In genomic region chr22:25205847-25206246, GRCh38 we compare ENCODE assay signal across 35 cellular contexts. TPM values are rescaled to one million over a fixed set of nuclear protein-coding genes. Genes with fewer than 3 reads are reported as not detected.
"Had no signal": no experiment of that assay in that cellular context is flagged by ENCODE, and none has a peak within 500 bp of the region (broad histone marks: within the 10 kb centered on the region; RNA-seq: fewer than 3 reads in every experiment).

No MANE protein-coding gene starts in this region.

- H3K9me3 ChIP-seq: ascending aorta had no signal

- H3K27ac Mint-ChIP-seq: activated B cell treated with CpG ODN at 0.5 μM for 24 hours; activated CD4-positive, alpha-beta memory T cell treated with anti-CD3 and anti-CD28 coated beads for 36 hours; activated CD4-positive, alpha-beta T cell treated with anti-CD3 and anti-CD28 coated beads, Interleukin-2, amount 10 ng/mL, durations not matched to agents 24 days and 14 days; activated CD8-positive, alpha-beta T cell treated with anti-CD3 and anti-CD28 coated beads for 36 hours; activated naive CD4-positive, alpha-beta T cell treated with anti-CD3 and anti-CD28 coated beads, Interleukin-2, amount 10 ng/mL, durations not matched to agents 7 days and 5 days; activated naive CD4-positive, alpha-beta T cell treated with anti-CD3 and anti-CD28 coated beads, Interleukin-2, amount 50 U/mL, for 24 hours; activated naive CD8-positive, alpha-beta T cell; activated naive CD8-positive, alpha-beta T cell treated with anti-CD3 and anti-CD28 coated beads, Interleukin-2, amount 10 ng/mL, durations not matched to agents 7 days and 5 days; activated naive CD8-positive, alpha-beta T cell treated with anti-CD3 and anti-CD28 coated beads, Interleukin-2, amount 50 U/mL, for 24 hours; activated T-cell treated with anti-CD3 and anti-CD28 coated beads, Interleukin-2, amount 50 U/mL, for 24 hours; activated T-helper 2 cell treated with anti-CD3 and anti-CD28 coated beads, Interferon-gamma antibody, Interleukin-2, Interleukin-4, amounts not matched to agents 10 μg/mL and 5 μg/mL and 100 μg/mL, durations not matched to agents 14 hours and 24 hours and 36 hours; brain; T-helper 1 cell treated with Interleukin-12 subunit alpha and Interleukin-12 subunit beta and Interleukin-4 antibody, amounts not matched to agents 30 μg/mL and 1 μg/mL, for 36 hours; T-helper 2 cell treated with Interferon-gamma antibody and Interleukin-4, amounts not matched to agents 5 μg/mL and 100 μg/mL, for 36 hours had no signal

- H3K9me3 Mint-ChIP-seq: activated B cell treated with CpG ODN at 0.5 μM for 24 hours; activated CD4-positive, alpha-beta memory T cell treated with anti-CD3 and anti-CD28 coated beads for 36 hours; activated CD4-positive, alpha-beta T cell treated with anti-CD3 and anti-CD28 coated beads, Interleukin-2, amount 10 ng/mL, durations not matched to agents 24 days and 14 days; activated CD8-positive, alpha-beta T cell treated with anti-CD3 and anti-CD28 coated beads for 36 hours; activated naive CD4-positive, alpha-beta T cell treated with anti-CD3 and anti-CD28 coated beads, Interleukin-2, amount 10 ng/mL, durations not matched to agents 7 days and 5 days; activated naive CD4-positive, alpha-beta T cell treated with anti-CD3 and anti-CD28 coated beads, Interleukin-2, amount 50 U/mL, for 24 hours; activated naive CD8-positive, alpha-beta T cell treated with anti-CD3 and anti-CD28 coated beads, Interleukin-2, amount 10 ng/mL, durations not matched to agents 7 days and 5 days; activated naive CD8-positive, alpha-beta T cell treated with anti-CD3 and anti-CD28 coated beads, Interleukin-2, amount 50 U/mL, for 24 hours; activated T-cell treated with anti-CD3 and anti-CD28 coated beads, Interleukin-2, amount 50 U/mL, for 24 hours; activated T-helper 2 cell treated with anti-CD3 and anti-CD28 coated beads, Interferon-gamma antibody, Interleukin-2, Interleukin-4, amounts not matched to agents 10 μg/mL and 5 μg/mL and 100 μg/mL, durations not matched to agents 14 hours and 24 hours and 36 hours; brain; T-helper 1 cell treated with Interleukin-12 subunit alpha and Interleukin-12 subunit beta and Interleukin-4 antibody, amounts not matched to agents 30 μg/mL and 1 μg/mL, for 36 hours; T-helper 2 cell treated with Interferon-gamma antibody and Interleukin-4, amounts not matched to agents 5 μg/mL and 100 μg/mL, for 36 hours had no signal

- H3K27me3 ChIP-seq: ascending aorta had no signal

- H3K27me3 Mint-ChIP-seq: activated CD4-positive, alpha-beta memory T cell treated with anti-CD3 and anti-CD28 coated beads for 36 hours; activated CD4-positive, alpha-beta T cell treated with anti-CD3 and anti-CD28 coated beads, Interleukin-2, amount 10 ng/mL, durations not matched to agents 24 days and 14 days; activated CD8-positive, alpha-beta T cell treated with anti-CD3 and anti-CD28 coated beads for 36 hours; activated naive CD4-positive, alpha-beta T cell treated with anti-CD3 and anti-CD28 coated beads, Interleukin-2, amount 10 ng/mL, durations not matched to agents 7 days and 5 days; activated naive CD4-positive, alpha-beta T cell treated with anti-CD3 and anti-CD28 coated beads, Interleukin-2, amount 50 U/mL, for 24 hours; activated naive CD8-positive, alpha-beta T cell; activated naive CD8-positive, alpha-beta T cell treated with anti-CD3 and anti-CD28 coated beads, Interleukin-2, amount 10 ng/mL, durations not matched to agents 7 days and 5 days; activated naive CD8-positive, alpha-beta T cell treated with anti-CD3 and anti-CD28 coated beads, Interleukin-2, amount 50 U/mL, for 24 hours; activated T-cell treated with anti-CD3 and anti-CD28 coated beads, Interleukin-2, amount 50 U/mL, for 24 hours had no signal

- H3K4me3 Mint-ChIP-seq: activated B cell treated with CpG ODN at 0.5 μM for 24 hours; activated CD4-positive, alpha-beta memory T cell treated with anti-CD3 and anti-CD28 coated beads for 36 hours; activated CD4-positive, alpha-beta T cell treated with anti-CD3 and anti-CD28 coated beads, Interleukin-2, amount 10 ng/mL, durations not matched to agents 24 days and 14 days; activated CD8-positive, alpha-beta T cell treated with anti-CD3 and anti-CD28 coated beads for 36 hours; activated naive CD4-positive, alpha-beta T cell treated with anti-CD3 and anti-CD28 coated beads, Interleukin-2, amount 10 ng/mL, durations not matched to agents 7 days and 5 days; activated naive CD4-positive, alpha-beta T cell treated with anti-CD3 and anti-CD28 coated beads, Interleukin-2, amount 50 U/mL, for 24 hours; activated naive CD8-positive, alpha-beta T cell; activated naive CD8-positive, alpha-beta T cell treated with anti-CD3 and anti-CD28 coated beads, Interleukin-2, amount 10 ng/mL, durations not matched to agents 7 days and 5 days; activated naive CD8-positive, alpha-beta T cell treated with anti-CD3 and anti-CD28 coated beads, Interleukin-2, amount 50 U/mL, for 24 hours; activated T-cell treated with anti-CD3 and anti-CD28 coated beads, Interleukin-2, amount 50 U/mL, for 24 hours; brain; T-helper 1 cell treated with Interleukin-12 subunit alpha and Interleukin-12 subunit beta and Interleukin-4 antibody, amounts not matched to agents 30 μg/mL and 1 μg/mL, for 36 hours; T-helper 2 cell treated with Interferon-gamma antibody and Interleukin-4, amounts not matched to agents 5 μg/mL and 100 μg/mL, for 36 hours had no signal

- DNase-seq: activated B cell treated with CpG ODN at 0.5 μM for 24 hours; activated CD4-positive, alpha-beta memory T cell treated with anti-CD3 and anti-CD28 coated beads for 36 hours; activated CD4-positive, alpha-beta T cell treated with anti-CD3 and anti-CD28 coated beads for 4 hours; activated CD4-positive, alpha-beta T cell treated with anti-CD3 and anti-CD28 coated beads, Interleukin-2, amount 10 ng/mL, durations not matched to agents 24 days and 14 days; activated CD4-positive, alpha-beta T cell treated with anti-CD3 and anti-CD28 coated beads, Interleukin-2, amount 50 U/mL, for 1 hour; activated CD4-positive, alpha-beta T cell treated with anti-CD3 and anti-CD28 coated beads, Interleukin-2, amount 50 U/mL, for 4 hours; activated CD4-positive, CD25-positive, alpha-beta regulatory T cell treated with anti-CD3 and anti-CD28 coated beads, Interleukin-2, amount 50 U/mL, for 72 hours; activated CD8-positive, alpha-beta memory T cell treated with anti-CD3 and anti-CD28 coated beads, Interleukin-2, amount 50 U/mL, for 48 hours; activated CD8-positive, alpha-beta T cell treated with anti-CD3 and anti-CD28 coated beads for 36 hours; activated effector memory CD4-positive, alpha-beta T cell treated with Interleukin-2 at 50 U/mL for 16 hours; activated gamma-delta T cell; activated naive CD4-positive, alpha-beta T cell treated with anti-CD3 and anti-CD28 coated beads, Interleukin-2, amount 10 ng/mL, durations not matched to agents 7 days and 5 days; activated naive CD4-positive, alpha-beta T cell treated with Interleukin-2 at 50 U/mL for 16 hours; activated naive CD8-positive, alpha-beta T cell treated with anti-CD3 and anti-CD28 coated beads, Interleukin-2, amount 10 ng/mL, durations not matched to agents 7 days and 5 days; activated naive CD8-positive, alpha-beta T cell treated with anti-CD3 and anti-CD28 coated beads, Interleukin-2, amount 50 U/mL, for 24 hours; activated T-cell treated with anti-CD3 and anti-CD28 coated beads, Interleukin-2, amount 50 U/mL, for 24 hours; activated T-cell treated with anti-CD3 and anti-CD28 coated beads, Interleukin-2, amount 50 U/mL, for 48 hours; amygdala; anterior cingulate cortex; central memory CD4-positive, alpha-beta T cell; T-helper 2 cell; T-helper 9 cell had no signal

- H3K4me3 ChIP-seq: ascending aorta had no signal

- H3K27ac ChIP-seq: ascending aorta, VCaP had no signal

- H3K4me1 Mint-ChIP-seq: activated B cell treated with CpG ODN at 0.5 μM for 24 hours; activated naive CD4-positive, alpha-beta T cell treated with anti-CD3 and anti-CD28 coated beads, Interleukin-2, amount 10 ng/mL, durations not matched to agents 7 days and 5 days; activated naive CD4-positive, alpha-beta T cell treated with anti-CD3 and anti-CD28 coated beads, Interleukin-2, amount 50 U/mL, for 24 hours; activated naive CD8-positive, alpha-beta T cell treated with anti-CD3 and anti-CD28 coated beads, Interleukin-2, amount 50 U/mL, for 24 hours; brain had no signal

- H3K36me3 Mint-ChIP-seq: activated CD4-positive, alpha-beta memory T cell treated with anti-CD3 and anti-CD28 coated beads for 36 hours; activated naive CD4-positive, alpha-beta T cell treated with anti-CD3 and anti-CD28 coated beads, Interleukin-2, amount 10 ng/mL, durations not matched to agents 7 days and 5 days; activated naive CD4-positive, alpha-beta T cell treated with anti-CD3 and anti-CD28 coated beads, Interleukin-2, amount 50 U/mL, for 24 hours; activated naive CD8-positive, alpha-beta T cell; activated naive CD8-positive, alpha-beta T cell treated with anti-CD3 and anti-CD28 coated beads, Interleukin-2, amount 10 ng/mL, durations not matched to agents 7 days and 5 days; brain had no signal

- FAIRE-seq: colon, TTC549 had no signal

- H3K4me1 ChIP-seq: ascending aorta had no signal

RNA-seq across cellular contexts. Expression of gene CRYBB3, which starts 6.2 kb away (rescaled TPM):
- total RNA-seq: activated B cell treated with CpG ODN at 0.5 μM for 24 hours; activated CD8-positive, alpha-beta T cell treated with anti-CD3 and anti-CD28 coated beads for 36 hours; ascending aorta; cardiac septum; cerebellum had no signal

RNA-seq across cellular contexts. Expression of gene CRYBB2, which starts 13.6 kb away (rescaled TPM):
- total RNA-seq: activated B cell treated with CpG ODN at 0.5 μM for 24 hours; activated CD4-positive, alpha-beta memory T cell treated with anti-CD3 and anti-CD28 coated beads for 36 hours; activated CD4-positive, alpha-beta T cell treated with anti-CD3 and anti-CD28 coated beads, Interleukin-2, amount 10 ng/mL, durations not matched to agents 24 days and 14 days; activated CD8-positive, alpha-beta memory T cell treated with anti-CD3 and anti-CD28 coated beads for 36 hours; activated CD8-positive, alpha-beta T cell treated with anti-CD3 and anti-CD28 coated beads for 36 hours; activated naive CD8-positive, alpha-beta T cell treated with anti-CD3 and anti-CD28 coated beads, Interleukin-2, amount 10 ng/mL, durations not matched to agents 7 days and 5 days; activated T-helper 2 cell treated with anti-CD3 and anti-CD28 coated beads, Interferon-gamma antibody, Interleukin-2, Interleukin-4, amounts not matched to agents 10 μg/mL and 5 μg/mL and 100 μg/mL, durations not matched to agents 14 hours and 24 hours and 36 hours; ascending aorta; cardiac septum; cerebellum had no signal
